Comparison of ENCODE assay signal across 26 cellular contexts in genomic region chr11:35917676-35918075, GRCh38. TPM values are rescaled to one million over a fixed set of nuclear protein-coding genes. Genes with fewer than 3 reads are reported as not detected.
DNase-seq lines count a peak whose midpoint lies in the region; ATAC-seq and TF ChIP-seq lines count a peak whose summit lies in the region.
"Had no signal": no experiment of that assay in that cellular context is flagged by ENCODE, and none has a peak within 500 bp of the region (broad histone marks: within the 10 kb centered on the region; RNA-seq: fewer than 3 reads in every experiment).

No MANE protein-coding gene starts in this region.

- H2AFZ ChIP-seq in KMS-11 (ENCODE audit: low read depth): no peak overlapping the region
- H2AFZ ChIP-seq: GM23338 had no signal

- TF ChIP-seq CTCF in GM13976 (IDR thresholded peaks at IDR 0.05; ENCODE audit: borderline replicate concordance, control extremely low read depth, extremely low read depth, insufficient read depth, missing control alignments) (no peak), KMS-11 (conservative IDR thresholded peaks at IDR 0.05; ENCODE audit: low read depth, low read length) (no peak), osteocyte (IDR thresholded peaks at IDR 0.05) (no peak), chondrocyte (IDR thresholded peaks at IDR 0.05) (no peak)

- H3K27ac ChIP-seq in KMS-11: no peak overlapping the region
- H3K27ac ChIP-seq: adrenal gland; BLaER1 treated with 17β-estradiol and CSF1 and Interleukin-3, amounts not matched to agents 10 nM and 100 nM; heart left ventricle; neutrophil; tibial nerve had no signal

- H3K36me3 ChIP-seq in KMS-11 (ENCODE audit: insufficient read depth): no peaks in the 10 kb centered on the region
- H3K36me3 ChIP-seq: adrenal gland; BLaER1 treated with 17β-estradiol and CSF1 and Interleukin-3, amounts not matched to agents 10 nM and 100 nM; heart left ventricle; neutrophil; tibial nerve had no signal

- H3K27ac Mint-ChIP-seq in osteocyte (ENCODE audit: unreplicated experiment) (no peak overlapping the region), chondrocyte (ENCODE audit: unreplicated experiment) (no peak overlapping the region)
- H3K27ac Mint-ChIP-seq: activated T-cell treated with anti-CD3 and anti-CD28 coated beads, Interleukin-2, amount 50 U/mL, for 24 hours; GM23338; IgD-negative memory B cell; T-cell had no signal

- peak; percentile 32 for DNase-seq in GM13976 (ENCODE audit: low spot score)
- DNase-seq in activated CD4-positive, alpha-beta T cell treated with anti-CD3 and anti-CD28 coated beads for 1 hour: no peak
- no peak for DNase-seq in osteocyte (ENCODE audit: extremely low spot score, unreplicated experiment)
- no peak for DNase-seq in chondrocyte (ENCODE audit: low spot score)
- DNase-seq in LoVo (ENCODE audit: low spot score): no peak
- DNase-seq: activated T-cell treated with anti-CD3 and anti-CD28 coated beads, Interleukin-2, amount 50 U/mL, for 24 hours; adrenal gland; COR-L47; DMS79 treated with DMSO at 0.1 percent for 48 hours; foreskin fibroblast; heart left ventricle; left cardiac atrium; NCI-H2107; NCI-H510A treated with DMSO at 0.1 percent for 48 hours; NK-92 treated with Interleukin-12 subunit alpha and Interleukin-12 subunit beta, amount 100 ng/mL, for 24 hours; T-cell had no signal

- H3K9me3 Mint-ChIP-seq in osteocyte (ENCODE audit: unreplicated experiment) (no peaks in the 10 kb centered on the region), chondrocyte (ENCODE audit: low read depth) (no peaks in the 10 kb centered on the region)
- H3K9me3 Mint-ChIP-seq: activated T-cell treated with anti-CD3 and anti-CD28 coated beads, Interleukin-2, amount 50 U/mL, for 24 hours; GM23338; T-cell had no signal

- H3K36me3 Mint-ChIP-seq in osteocyte (ENCODE audit: unreplicated experiment) (no peaks in the 10 kb centered on the region), chondrocyte (ENCODE audit: low read depth) (no peaks in the 10 kb centered on the region)
- H3K36me3 Mint-ChIP-seq: brain, IgD-negative memory B cell, T-cell had no signal

- H3K4me2 ChIP-seq in KMS-11: peak overlapping the region; percentile 33; the same call in 1 of the 2 replicates
- H3K4me2 ChIP-seq: BLaER1 treated with 17β-estradiol and CSF1 and Interleukin-3, amounts not matched to agents 10 nM and 100 nM; GM23338 had no signal

- in situ Hi-C loops in GM13976 (cut with MboI; ENCODE audit: low sequenced_read_pairs, unreplicated experiment): no loop called here

- peaks cover 61% of the 10 kb centered on the region for H3K4me1 ChIP-seq in KMS-11 (ENCODE audit: low read depth, poor library complexity, severe bottlenecking)
- H3K4me1 ChIP-seq: adrenal gland, tibial nerve had no signal

- peaks cover 5% of the 10 kb centered on the region for H3K4me1 Mint-ChIP-seq in osteocyte (ENCODE audit: unreplicated experiment)
- no peaks in the 10 kb centered on the region for H3K4me1 Mint-ChIP-seq in chondrocyte (ENCODE audit: low read depth)
- H3K4me1 Mint-ChIP-seq: IgD-negative memory B cell, T-cell had no signal

- peaks cover 23% of the 10 kb centered on the region; the same call in 1 of the 2 replicates for H3K27me3 ChIP-seq in KMS-11 (ENCODE audit: insufficient read depth, low read depth)
- H3K27me3 ChIP-seq: adrenal gland; BLaER1 treated with 17β-estradiol and CSF1 and Interleukin-3, amounts not matched to agents 10 nM and 100 nM; tibial nerve had no signal

- H3K4me3 Mint-ChIP-seq in osteocyte (ENCODE audit: unreplicated experiment) (no peak overlapping the region), chondrocyte (ENCODE audit: unreplicated experiment) (no peak overlapping the region)
- H3K4me3 Mint-ChIP-seq: activated T-cell treated with anti-CD3 and anti-CD28 coated beads, Interleukin-2, amount 50 U/mL, for 24 hours; GM23338; IgD-negative memory B cell; T-cell had no signal

- H3K27me3 Mint-ChIP-seq in osteocyte (ENCODE audit: unreplicated experiment) (peaks cover 25% of the 10 kb centered on the region), chondrocyte (ENCODE audit: low read depth) (peaks cover 13% of the 10 kb centered on the region)
- H3K27me3 Mint-ChIP-seq: brain had no signal

- no peaks in the 10 kb centered on the region for H3K79me2 ChIP-seq in KMS-11 (ENCODE audit: insufficient read depth, low read depth)

- no peaks in the 10 kb centered on the region for H4K20me1 ChIP-seq in KMS-11 (ENCODE audit: insufficient read depth)
- H4K20me1 ChIP-seq: BLaER1 treated with 17β-estradiol and CSF1 and Interleukin-3, amounts not matched to agents 10 nM and 100 nM had no signal

- no peak overlapping the region for H3K9ac ChIP-seq in KMS-11
- H3K9ac ChIP-seq: BLaER1 treated with 17β-estradiol and CSF1 and Interleukin-3, amounts not matched to agents 10 nM and 100 nM had no signal

- ATAC-seq in GM19395 (IDR thresholded peaks at IDR 0.05; ENCODE audit: unreplicated experiment) (peak; percentile 79), HG02852 (IDR thresholded peaks at IDR 0.05; ENCODE audit: unreplicated experiment) (peak; percentile 71)
- ATAC-seq: GM23338, heart left ventricle, left cardiac atrium, Panc1, T-cell had no signal

- no peak overlapping the region for H3K4me3 ChIP-seq in KMS-11 (IDR thresholded peaks at IDR 0.05; ENCODE audit: insufficient read depth, low read depth, low read length)
- H3K4me3 ChIP-seq: adrenal gland; BLaER1 treated with 17β-estradiol and CSF1 and Interleukin-3, amounts not matched to agents 10 nM and 100 nM; GM23338; heart left ventricle; tibial nerve had no signal

RNA-seq across cellular contexts. Expression of gene LDLRAD3, which starts 26.2 kb away (rescaled TPM):
- 15.0 and 18.2 TPM in 2 replicates for total RNA-seq in osteocyte
- 7.4 to 14.8 TPM (median 8.6 TPM) in 3 replicates for total RNA-seq in chondrocyte
